In the genomic region with DNA sequence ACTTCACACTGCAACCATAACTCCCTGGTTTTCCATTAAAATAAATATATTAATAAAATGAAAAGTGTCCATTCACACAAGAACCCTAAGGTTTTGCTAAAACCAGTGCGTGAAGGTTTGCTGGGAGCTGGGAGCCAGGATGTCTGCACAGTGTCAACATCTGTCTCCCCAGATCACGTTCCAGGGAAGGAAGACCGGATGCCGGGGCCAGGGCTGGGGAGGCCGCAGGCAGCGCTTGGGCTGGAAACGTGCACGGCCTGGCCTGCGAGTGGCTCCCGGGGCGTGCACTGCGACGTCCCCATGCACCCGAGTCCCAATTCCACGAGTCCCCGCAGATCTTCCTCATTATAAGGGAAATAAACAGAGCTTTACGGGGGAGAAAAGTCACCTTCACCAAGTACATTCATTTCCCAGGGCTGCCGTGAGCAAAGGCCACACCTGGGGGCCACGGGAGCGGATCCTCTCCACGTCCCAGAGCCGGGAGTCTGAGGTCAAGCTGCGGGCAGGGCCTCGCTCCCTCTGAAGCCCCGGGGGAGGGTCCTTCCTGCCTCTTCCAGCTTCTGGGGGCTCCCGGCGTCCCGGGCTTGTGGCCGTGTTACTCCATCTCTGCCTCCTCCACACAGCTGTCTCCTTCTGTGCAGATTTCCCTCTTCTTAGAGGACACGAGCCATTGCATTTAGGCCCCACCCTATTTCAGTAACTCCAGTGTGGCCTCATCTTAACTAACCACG, we compare ENCODE assay signal across 2 cellular contexts.
TF ChIP-seq lines count a peak whose summit lies in the region.

No MANE protein-coding gene starts in this region.

TF ChIP-seq in SK-N-SH, 30 proteins besides CTCF, POLR2A, EP300 and RAD21:
- TF ChIP-seq MEF2A (IDR thresholded peaks at IDR 0.05; ENCODE audit: borderline replicate concordance, low read depth) = no peak

TF ChIP-seq in SK-N-SH treated with all-trans-retinoic acid at 6 μM for 48 hours, 23 proteins besides CTCF, POLR2A, EP300 and RAD21:
- TF ChIP-seq ZFP30 (CRISPR knock-in tag; IDR thresholded peaks at IDR 0.05) = no peak
- no peak for TF ChIP-seq OSR1 (CRISPR knock-in tag; IDR thresholded peaks at IDR 0.05)
- TF ChIP-seq BACH2 (CRISPR knock-in tag; IDR thresholded peaks at IDR 0.05; ENCODE audit: borderline replicate concordance) = no peak
- no peak for TF ChIP-seq ESRRG (CRISPR knock-in tag; IDR thresholded peaks at IDR 0.05)
- TF ChIP-seq ISL1 (CRISPR knock-in tag; IDR thresholded peaks at IDR 0.05) = no peak
- no peak for TF ChIP-seq GLIS3 (CRISPR knock-in tag; IDR thresholded peaks at IDR 0.05)
- TF ChIP-seq CSDC2 (CRISPR knock-in tag; IDR thresholded peaks at IDR 0.05) = no peak
- TF ChIP-seq ZC3H10 (CRISPR knock-in tag; IDR thresholded peaks at IDR 0.05) = no peak
- TF ChIP-seq, protein P1, sequence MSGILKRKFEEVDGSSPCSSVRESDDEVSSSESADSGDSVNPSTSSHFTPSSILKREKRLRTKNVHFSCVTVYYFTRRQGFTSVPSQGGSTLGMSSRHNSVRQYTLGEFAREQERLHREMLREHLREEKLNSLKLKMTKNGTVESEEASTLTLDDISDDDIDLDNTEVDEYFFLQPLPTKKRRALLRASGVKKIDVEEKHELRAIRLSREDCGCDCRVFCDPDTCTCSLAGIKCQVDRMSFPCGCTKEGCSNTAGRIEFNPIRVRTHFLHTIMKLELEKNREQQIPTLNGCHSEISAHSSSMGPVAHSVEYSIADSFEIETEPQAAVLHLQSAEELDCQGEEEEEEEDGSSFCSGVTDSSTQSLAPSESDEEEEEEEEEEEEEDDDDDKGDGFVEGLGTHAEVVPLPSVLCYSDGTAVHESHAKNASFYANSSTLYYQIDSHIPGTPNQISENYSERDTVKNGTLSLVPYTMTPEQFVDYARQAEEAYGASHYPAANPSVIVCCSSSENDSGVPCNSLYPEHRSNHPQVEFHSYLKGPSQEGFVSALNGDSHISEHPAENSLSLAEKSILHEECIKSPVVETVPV (CRISPR knock-in tag; IDR thresholded peaks at IDR 0.05) = no peak
- TF ChIP-seq, protein P2, sequence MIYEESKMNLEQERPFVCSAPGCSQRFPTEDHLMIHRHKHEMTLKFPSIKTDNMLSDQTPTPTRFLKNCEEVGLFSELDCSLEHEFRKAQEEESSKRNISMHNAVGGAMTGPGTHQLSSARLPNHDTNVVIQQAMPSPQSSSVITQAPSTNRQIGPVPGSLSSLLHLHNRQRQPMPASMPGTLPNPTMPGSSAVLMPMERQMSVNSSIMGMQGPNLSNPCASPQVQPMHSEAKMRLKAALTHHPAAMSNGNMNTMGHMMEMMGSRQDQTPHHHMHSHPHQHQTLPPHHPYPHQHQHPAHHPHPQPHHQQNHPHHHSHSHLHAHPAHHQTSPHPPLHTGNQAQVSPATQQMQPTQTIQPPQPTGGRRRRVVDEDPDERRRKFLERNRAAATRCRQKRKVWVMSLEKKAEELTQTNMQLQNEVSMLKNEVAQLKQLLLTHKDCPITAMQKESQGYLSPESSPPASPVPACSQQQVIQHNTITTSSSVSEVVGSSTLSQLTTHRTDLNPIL (CRISPR knock-in tag; IDR thresholded peaks at IDR 0.05; ENCODE audit: low read depth) = no peak
- no peak for TF ChIP-seq ZFP3 (CRISPR knock-in tag; IDR thresholded peaks at IDR 0.05)
- no peak for TF ChIP-seq TOX (CRISPR knock-in tag; IDR thresholded peaks at IDR 0.05; ENCODE audit: borderline replicate concordance)
- TF ChIP-seq ZNF565 (CRISPR knock-in tag; conservative IDR thresholded peaks at IDR 0.05; ENCODE audit: low read depth) = no peak
- TF ChIP-seq TSHZ2 (CRISPR knock-in tag; IDR thresholded peaks at IDR 0.05) = no peak
- no peak for TF ChIP-seq ZNF8 (CRISPR knock-in tag; IDR thresholded peaks at IDR 0.05)
- TF ChIP-seq, protein P3, sequence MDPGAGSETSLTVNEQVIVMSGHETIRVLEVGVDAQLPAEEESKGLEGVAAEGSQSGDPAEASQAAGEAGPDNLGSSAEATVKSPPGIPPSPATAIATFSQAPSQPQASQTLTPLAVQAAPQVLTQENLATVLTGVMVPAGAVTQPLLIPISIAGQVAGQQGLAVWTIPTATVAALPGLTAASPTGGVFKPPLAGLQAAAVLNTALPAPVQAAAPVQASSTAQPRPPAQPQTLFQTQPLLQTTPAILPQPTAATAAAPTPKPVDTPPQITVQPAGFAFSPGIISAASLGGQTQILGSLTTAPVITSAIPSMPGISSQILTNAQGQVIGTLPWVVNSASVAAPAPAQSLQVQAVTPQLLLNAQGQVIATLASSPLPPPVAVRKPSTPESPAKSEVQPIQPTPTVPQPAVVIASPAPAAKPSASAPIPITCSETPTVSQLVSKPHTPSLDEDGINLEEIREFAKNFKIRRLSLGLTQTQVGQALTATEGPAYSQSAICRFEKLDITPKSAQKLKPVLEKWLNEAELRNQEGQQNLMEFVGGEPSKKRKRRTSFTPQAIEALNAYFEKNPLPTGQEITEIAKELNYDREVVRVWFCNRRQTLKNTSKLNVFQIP (CRISPR knock-in tag; IDR thresholded peaks at IDR 0.05; ENCODE audit: borderline replicate concordance, low read depth) = no peak
- no peak for TF ChIP-seq SNAI2 (CRISPR knock-in tag; IDR thresholded peaks at IDR 0.05)
